In genomic region chrX:41538707-41539106, GRCh38 we compare ENCODE assay signal across 26 cellular contexts.
"Had no signal": no experiment of that assay in that cellular context is flagged by ENCODE, and none has a peak within 500 bp of the region (broad histone marks: within the 10 kb centered on the region; RNA-seq: fewer than 3 reads in every experiment).

No MANE protein-coding gene starts in this region.

- H3K4me1 Mint-ChIP-seq: T-helper 17 cell had no signal

- H3K27ac Mint-ChIP-seq: activated CD8-positive, alpha-beta T cell treated with anti-CD3 and anti-CD28 coated beads, Interleukin-2, amount 10 ng/mL, durations not matched to agents 7 days and 5 days; T-helper 17 cell; WTC11 had no signal

- H3K9me3 Mint-ChIP-seq: WTC11 had no signal

- DNase-seq: activated CD4-positive, alpha-beta T cell treated with anti-CD3 and anti-CD28 coated beads for 48 hours; activated CD4-positive, alpha-beta T cell treated with anti-CD3 and anti-CD28 coated beads, Interleukin-2, amount 50 U/mL, for 4 hours; activated CD4-positive, CD25-positive, alpha-beta regulatory T cell treated with anti-CD3 and anti-CD28 coated beads, Interleukin-2, amount 50 U/mL, for 72 hours; activated CD8-positive, alpha-beta memory T cell treated with anti-CD3 and anti-CD28 coated beads, Interleukin-2, amount 50 U/mL, for 48 hours; activated CD8-positive, alpha-beta T cell treated with anti-CD3 and anti-CD28 coated beads, Interleukin-2, amount 10 ng/mL, durations not matched to agents 7 days and 5 days; activated naive CD4-positive, alpha-beta T cell treated with anti-CD3 and anti-CD28 coated beads, Interleukin-2, amount 50 U/mL, for 16 hours; activated T-cell treated with anti-CD3 and anti-CD28 coated beads, Interleukin-2, amount 50 U/mL, for 1 hour; amniotic stem cell; body of pancreas; central memory CD4-positive, alpha-beta T cell; MG63; MV-4-11; NCI-H1092 treated with DMSO at 0.1 percent for 48 hours; NCI-H1436 treated with DMSO at 0.1 percent for 48 hours; NCI-H1930; NCI-H226; NCI-H82; Peyer's patch; SHP77; T-helper 17 cell; T-helper 9 cell had no signal

- H3K9me3 ChIP-seq: ascending aorta, body of pancreas, MG63, Peyer's patch, SJSA1 had no signal

- H3K36me3 ChIP-seq: ascending aorta, MG63, Peyer's patch, SJSA1 had no signal

- H3K4me3 Mint-ChIP-seq: activated CD8-positive, alpha-beta T cell treated with anti-CD3 and anti-CD28 coated beads, Interleukin-2, amount 10 ng/mL, durations not matched to agents 7 days and 5 days; T-helper 17 cell; WTC11 had no signal

- ATAC-seq: activated CD8-positive, alpha-beta T cell treated with anti-CD3 and anti-CD28 coated beads, Interleukin-2, amount 10 ng/mL, durations not matched to agents 7 days and 5 days; body of pancreas; SK-N-SH treated with all-trans-retinoic acid at 6 μM for 48 hours; T-helper 17 cell; WTC11 had no signal

- H3K4me1 ChIP-seq: ascending aorta, body of pancreas, Peyer's patch had no signal

- H3K27ac ChIP-seq: ascending aorta, body of pancreas, Peyer's patch, RWPE1, SJSA1 had no signal

- H3K27me3 Mint-ChIP-seq: T-helper 17 cell had no signal

- H3K4me3 ChIP-seq: ascending aorta, body of pancreas, MG63, Peyer's patch, SJSA1 had no signal

- H3K27me3 ChIP-seq: ascending aorta, body of pancreas, MG63, Peyer's patch, SJSA1 had no signal
